29 cellular contexts compared by ENCODE assay signal in the genomic region with DNA sequence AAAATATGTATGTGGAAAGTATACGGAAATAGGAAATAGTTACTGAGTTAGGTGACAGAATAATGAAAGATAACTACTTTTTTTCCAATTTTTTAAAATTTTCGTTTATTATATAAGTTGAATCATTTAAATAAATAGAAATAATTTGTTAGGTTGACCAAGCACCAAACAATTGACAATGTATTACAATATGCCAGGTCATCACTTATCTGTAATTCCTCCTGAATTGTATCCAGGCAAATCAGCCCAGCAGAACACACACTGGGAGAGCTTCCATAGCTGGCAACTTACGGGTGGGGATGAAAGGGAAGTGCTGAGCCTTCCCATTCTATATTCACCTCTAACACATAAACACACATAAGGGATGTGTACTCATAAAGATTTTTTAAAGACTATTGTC. TPM values are rescaled to one million over a fixed set of nuclear protein-coding genes. Genes with fewer than 3 reads are reported as not detected.
"Had no signal": no experiment of that assay in that cellular context is flagged by ENCODE, and none has a peak within 500 bp of the region (broad histone marks: within the 10 kb centered on the region; RNA-seq: fewer than 3 reads in every experiment).

No MANE protein-coding gene starts in this region.

- DNase-seq: colonic mucosa; cortex of kidney; effector CD8-positive, alpha-beta T cell; effector memory CD8-positive, alpha-beta T cell; endodermal cell; erythroblast; esophagus squamous epithelium; foreskin fibroblast; foreskin melanocyte; gastrocnemius medialis; glutamatergic neuron; head of caudate nucleus; heart right ventricle; hypothalamus; immature natural killer cell; left cardiac atrium; left lung; left ventricle myocardium superior; lower lobe of right lung; mesenchymal stem cell; mucosa of descending colon; naive B cell had no signal

- H3K27ac ChIP-seq: colonic mucosa, epithelial cell of prostate, esophagus squamous epithelium, gastrocnemius medialis, heart right ventricle, left lung, lower lobe of right lung had no signal

- H3K9me3 ChIP-seq: colonic mucosa, esophagus squamous epithelium, gastrocnemius medialis, heart right ventricle, left lung, lower lobe of right lung, mucosa of descending colon had no signal

- H3K36me3 Mint-ChIP-seq: immature natural killer cell, naive B cell had no signal

- H3K27me3 ChIP-seq: colonic mucosa, esophagus squamous epithelium, gastrocnemius medialis, heart right ventricle, left lung had no signal

- ATAC-seq: effector memory CD8-positive, alpha-beta T cell; esophagus mucosa; gastrocnemius medialis; heart right ventricle; left cardiac atrium; left lung; left ventricle myocardium superior; lower lobe of right lung; mucosa of descending colon had no signal

- H3K4me3 Mint-ChIP-seq: dendritic cell treated with granulocyte-macrophage colony-stimulating factor and Interleukin-4, amounts not matched to agents 40 ng/mL and 50 ng/mL, for 4 days; effector memory CD8-positive, alpha-beta T cell; endodermal cell; immature natural killer cell; mesothelial cell of epicardium; naive B cell had no signal

- H3K4me3 ChIP-seq: colonic mucosa, esophagus squamous epithelium, gastrocnemius medialis, heart right ventricle, left lung, lower lobe of right lung, mucosa of descending colon had no signal

- H3K27me3 Mint-ChIP-seq: dendritic cell treated with granulocyte-macrophage colony-stimulating factor and Interleukin-4, amounts not matched to agents 40 ng/mL and 50 ng/mL, for 4 days had no signal

- FAIRE-seq: endometrium, keratinocyte had no signal

- H3K36me3 ChIP-seq: colonic mucosa, esophagus squamous epithelium, gastrocnemius medialis, heart right ventricle, left lung, lower lobe of right lung had no signal

- H3K4me1 Mint-ChIP-seq: immature natural killer cell, naive B cell had no signal

- H3K27ac Mint-ChIP-seq: dendritic cell treated with granulocyte-macrophage colony-stimulating factor and Interleukin-4, amounts not matched to agents 40 ng/mL and 50 ng/mL, for 4 days; effector memory CD8-positive, alpha-beta T cell; endodermal cell; immature natural killer cell; mesothelial cell of epicardium; naive B cell had no signal

- H3K4me1 ChIP-seq: colonic mucosa, esophagus squamous epithelium, gastrocnemius medialis, heart right ventricle, left lung, lower lobe of right lung had no signal

- H3K9me3 Mint-ChIP-seq: dendritic cell treated with granulocyte-macrophage colony-stimulating factor and Interleukin-4, amounts not matched to agents 40 ng/mL and 50 ng/mL, for 4 days; effector memory CD8-positive, alpha-beta T cell; endodermal cell; immature natural killer cell; mesothelial cell of epicardium had no signal

RNA-seq across cellular contexts. Expression of a gene that starts 40.7 kb away (rescaled TPM):
- total RNA-seq: left ventricle myocardium superior, mesenteric fat pad had no signal
- polyA plus RNA-seq: immature natural killer cell had no signal
